8 cellular contexts compared by ENCODE assay signal in the genomic region with DNA sequence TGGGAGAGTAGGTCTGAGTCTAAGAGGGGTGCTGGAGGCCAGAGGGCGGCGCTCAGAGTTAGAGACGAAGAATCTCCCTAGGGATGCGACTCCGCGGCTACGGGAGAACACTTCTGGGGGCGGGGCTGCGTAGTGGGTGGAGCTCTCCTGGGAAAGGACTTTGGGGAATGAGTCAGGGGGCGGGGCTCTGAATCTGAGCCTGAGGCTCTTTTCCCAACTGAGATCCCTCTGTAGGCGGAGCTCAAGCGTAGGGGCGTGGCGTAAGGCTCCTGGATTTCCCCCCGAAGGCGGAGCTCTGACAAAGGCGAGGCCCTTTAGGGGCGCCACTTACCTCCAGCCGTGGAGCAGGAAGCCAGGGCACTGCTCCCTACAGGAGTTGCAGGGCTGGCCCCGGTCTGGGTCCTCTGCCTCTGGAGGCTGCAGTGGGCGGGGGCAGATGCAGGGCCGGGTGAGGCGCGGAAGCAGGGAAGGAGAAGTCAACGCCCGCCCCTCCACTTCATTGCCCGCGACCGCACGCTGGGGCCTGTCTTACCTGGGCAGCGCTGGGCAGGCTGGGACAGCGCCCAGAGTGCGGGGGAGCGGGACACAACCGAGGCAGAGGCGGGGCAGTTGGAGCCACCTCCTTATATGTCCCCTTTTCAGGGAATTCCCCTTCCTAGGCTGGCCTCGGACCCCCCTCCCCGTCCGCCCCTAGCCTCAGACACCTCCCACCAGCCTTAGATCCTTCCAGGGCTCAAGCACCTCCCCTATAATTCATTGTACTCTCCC. TPM values are rescaled to one million over a fixed set of nuclear protein-coding genes. Genes with fewer than 3 reads are reported as not detected.
DNase-seq lines count a peak whose midpoint lies in the region; ATAC-seq and TF ChIP-seq lines count a peak whose summit lies in the region.

No MANE protein-coding gene starts in this region.

- peak overlapping the region; percentile 80 for H3K4me2 ChIP-seq in GM23338
- H3K4me2 ChIP-seq in osteoblast (ENCODE audit: insufficient read depth, low read length) = peak overlapping the region; percentile 77

- H2AFZ ChIP-seq in GM23338 (no peak overlapping the region), osteoblast (ENCODE audit: low read length) (no peak overlapping the region)

- H3K4me1 Mint-ChIP-seq in GM23338 = peaks cover 16% of the 10 kb centered on the region

- H3K4me3 ChIP-seq in GM23338 (peak overlapping the region; percentile 63), osteoblast (ENCODE audit: insufficient read depth, low read length) (peak overlapping the region; percentile 73)

- H3K27me3 ChIP-seq in GM23338 (ENCODE audit: insufficient read depth) (no peaks in the 10 kb centered on the region), osteoblast (ENCODE audit: insufficient read depth, low read length) (no peaks in the 10 kb centered on the region)

- H3K36me3 ChIP-seq in GM23338 (ENCODE audit: insufficient read depth) (no peaks in the 10 kb centered on the region), osteoblast (ENCODE audit: insufficient read depth, low read length) (no peaks in the 10 kb centered on the region)

- H4K20me1 ChIP-seq in GM23338 (replicated peaks; ENCODE audit: insufficient read depth) (no peaks in the 10 kb centered on the region), osteoblast (ENCODE audit: insufficient read depth, low read length) (no peaks in the 10 kb centered on the region)

- H3K4me3 Mint-ChIP-seq in GM23338 = peak overlapping the region; percentile 80

- H3K4me1 ChIP-seq in GM23338 (ENCODE audit: insufficient read depth) (no peaks in the 10 kb centered on the region), osteoblast (ENCODE audit: insufficient read depth, low read length) (peaks cover 6% of the 10 kb centered on the region)

- no peak overlapping the region for H3K27ac ChIP-seq in GM23338 (ENCODE audit: low read depth)
- H3K27ac ChIP-seq in osteoblast (ENCODE audit: low read depth, low read length) = no peak overlapping the region

- peaks cover 20% of the 10 kb centered on the region for H3K36me3 Mint-ChIP-seq in GM23338 (ENCODE audit: low read depth)

- no peaks in the 10 kb centered on the region for H3K9me3 ChIP-seq in osteoblast (ENCODE audit: low read depth, low read length)

- TF ChIP-seq CTCF in GM23338 (conservative IDR thresholded peaks at IDR 0.05; ENCODE audit: low read depth in 2 of 2) (peak in 1 of 2 experiments; percentile 43; a peak in 2 of 4 replicates), osteoblast (IDR thresholded peaks at IDR 0.05; ENCODE audit: extremely low read depth, low read depth, low read length) (no peak)

- H3K9me2 ChIP-seq in GM23338 (ENCODE audit: insufficient read depth) = no peaks in the 10 kb centered on the region

- peaks cover 7% of the 10 kb centered on the region for H3K27me3 Mint-ChIP-seq in GM23338 (ENCODE audit: insufficient read depth, low read depth, poor library complexity)

- no peaks in the 10 kb centered on the region; the same call in 1 of the 2 replicates for H3F3A ChIP-seq in GM23338 (replicated peaks; ENCODE audit: low read depth)

- H3K79me2 ChIP-seq in GM23338 (replicated peaks; ENCODE audit: insufficient read depth) (no peaks in the 10 kb centered on the region), osteoblast (ENCODE audit: insufficient read depth, low read length) (no peaks in the 10 kb centered on the region)

- peak overlapping the region; percentile 82 for H3K27ac Mint-ChIP-seq in GM23338

- ATAC-seq in GM23338 (peak; percentile 81), HG02852 (IDR thresholded peaks at IDR 0.05; ENCODE audit: unreplicated experiment) (no peak)

- H3K9me3 Mint-ChIP-seq in GM23338 = no peaks in the 10 kb centered on the region

- DNase-seq in DMS114 treated with DMSO at 0.1 percent for 48 hours (lab: John Stamatoyannopoulos, UW; ENCODE audit: unreplicated experiment) = peak; percentile 82
- peak; percentile 97 for DNase-seq in GM23338 (ENCODE audit: low spot score)
- peak; percentile 91 for DNase-seq in NCI-H2171 treated with DMSO at 0.1 percent for 48 hours (lab: John Stamatoyannopoulos, UW)
- peak; percentile 20 for DNase-seq in activated naive CD4-positive, alpha-beta T cell treated with anti-CD3 and anti-CD28 coated beads, Interleukin-2, amount 50 U/mL, for 16 hours
- peak; percentile 73 for DNase-seq in foreskin melanocyte
- peak; percentile 96 for DNase-seq in osteoblast (ENCODE audit: insufficient read length, low spot score, missing footprints)
- no peak for DNase-seq in GM19240 (ENCODE audit: insufficient read length, low spot score)

TF ChIP-seq in GM23338, 12 proteins besides CTCF, POLR2A, EP300 and RAD21:
- TF ChIP-seq NANOG (IDR thresholded peaks at IDR 0.05; ENCODE audit: borderline replicate concordance) (no peak), CREB1 (CRISPR knock-in tag; IDR thresholded peaks at IDR 0.05; ENCODE audit: low read depth) (no peak), POLR2AphosphoS5 (IDR thresholded peaks at IDR 0.05; ENCODE audit: low read depth) (peak; percentile 64; the same call in 1 of the 2 replicates), JUNB (IDR thresholded peaks at IDR 0.05; ENCODE audit: unreplicated experiment) (no peak)
TF ChIP-seq in GM23338: peak in this region for 1.

RNA-seq across cellular contexts. Expression of gene PRICKLE3, which starts 1.7 kb away (rescaled TPM):
- total RNA-seq in GM23338 (2014; rRNA removed; shearing (Covaris generic)) = 13.7 and 21.4 TPM in 2 replicates
- polyA plus RNA-seq in GM23338 (2016; fragmentation: Nextera tagmentation; extraction: Ambion mirVana) = 4.7 and 5.2 TPM in 2 replicates
- total RNA-seq in osteoblast = 6.9 and 7.7 TPM in 2 replicates

RNA-seq across cellular contexts. Expression of gene PLP2, which starts 12.8 kb away (rescaled TPM):
- total RNA-seq in GM23338 (2014; rRNA removed; shearing (Covaris generic)) = 1.6 and 3.4 TPM in 2 replicates
- 9.5 and 10.1 TPM in 2 replicates for polyA plus RNA-seq in GM23338 (2016; fragmentation: Nextera tagmentation; extraction: Ambion mirVana)
- 19.7 and 21.0 TPM in 2 replicates for total RNA-seq in osteoblast

RNA-seq across cellular contexts. Expression of gene SYP, which starts 15.5 kb away (rescaled TPM):
- 7.3 and 9.1 TPM in 2 replicates for total RNA-seq in GM23338 (2014; rRNA removed; shearing (Covaris generic))
- 2.5 and 3.7 TPM in 2 replicates for polyA plus RNA-seq in GM23338 (2016; fragmentation: Nextera tagmentation; extraction: Ambion mirVana)
- total RNA-seq in osteoblast = 0.29 and 0.36 TPM in 2 replicates

RNA-seq across cellular contexts. Expression of gene MAGIX, which starts 21.9 kb away (rescaled TPM):
- total RNA-seq in GM23338 (2014; rRNA removed; shearing (Covaris generic)) = 0.83 and 2.1 TPM in 2 replicates
- 0.66 and 1.6 TPM in 2 replicates for polyA plus RNA-seq in GM23338 (2016; fragmentation: Nextera tagmentation; extraction: Ambion mirVana)
- total RNA-seq in osteoblast = 1.2 and 1.8 TPM in 2 replicates

RNA-seq across cellular contexts. Expression of gene CACNA1F, which starts 48.7 kb away (rescaled TPM):
- total RNA-seq in GM23338 (2014; rRNA removed; shearing (Covaris generic)) = 0.35 and 0.90 TPM in 2 replicates
- 0.23 and 0.44 TPM in 2 replicates for polyA plus RNA-seq in GM23338 (2016; fragmentation: Nextera tagmentation; extraction: Ambion mirVana)
- not detected in 2 replicates for total RNA-seq in osteoblast
